33 cellular contexts compared by ENCODE assay signal in genomic region chr2:210863283-210863682, GRCh38.
"Had no signal": no experiment of that assay in that cellular context is flagged by ENCODE, and none has a peak within 500 bp of the region (broad histone marks: within the 10 kb centered on the region; RNA-seq: fewer than 3 reads in every experiment).

No MANE protein-coding gene starts in this region.

- H3K36me3 ChIP-seq: adrenal gland, brain microvascular endothelial cell, breast epithelium had no signal

- H3K4me3 ChIP-seq: adrenal gland, body of pancreas, breast epithelium had no signal

- H3K4me1 ChIP-seq: adrenal gland, body of pancreas, breast epithelium had no signal

- H3K27ac ChIP-seq: adrenal gland, body of pancreas, brain microvascular endothelial cell, breast epithelium, VCaP had no signal

- ATAC-seq: activated CD8-positive, alpha-beta T cell treated with anti-CD3 and anti-CD28 coated beads for 36 hours; activated naive CD4-positive, alpha-beta T cell treated with anti-CD3 and anti-CD28 coated beads, Interleukin-2, amount 50 U/mL, for 72 hours; activated T-cell treated with anti-CD3 and anti-CD28 coated beads, Interleukin-2, amount 50 U/mL, for 4 hours; activated T-cell treated with anti-CD3 and anti-CD28 coated beads, Interleukin-2, amount 50 U/mL, for 72 hours; activated T-helper 17 cell treated with anti-CD3 and anti-CD28 coated beads, Interleukin-2, amount 50 U/mL, for 72 hours; body of pancreas had no signal

- DNase-seq: activated B cell treated with CpG ODN at 0.5 μM for 24 hours; activated CD4-positive, alpha-beta memory T cell treated with anti-CD3 and anti-CD28 coated beads for 36 hours; activated CD4-positive, alpha-beta T cell treated with anti-CD3 and anti-CD28 coated beads for 4 hours; activated CD4-positive, alpha-beta T cell treated with anti-CD3 and anti-CD28 coated beads, Interleukin-2, amount 10 ng/mL, durations not matched to agents 24 days and 14 days; activated CD4-positive, alpha-beta T cell treated with anti-CD3 and anti-CD28 coated beads, Interleukin-2, amount 50 U/mL, for 1 hour; activated CD4-positive, alpha-beta T cell treated with anti-CD3 and anti-CD28 coated beads, Interleukin-2, amount 50 U/mL, for 4 hours; activated CD4-positive, CD25-positive, alpha-beta regulatory T cell treated with anti-CD3 and anti-CD28 coated beads, Interleukin-2, amount 50 U/mL, for 72 hours; activated CD8-positive, alpha-beta memory T cell treated with anti-CD3 and anti-CD28 coated beads, Interleukin-2, amount 50 U/mL, for 4 hours; activated CD8-positive, alpha-beta T cell treated with anti-CD3 and anti-CD28 coated beads for 36 hours; activated effector memory CD4-positive, alpha-beta T cell treated with anti-CD3 and anti-CD28 coated beads, Interleukin-2, amount 50 U/mL, for 16 hours; activated gamma-delta T cell treated with Interleukin-2 at 50 U/mL for 16 hours; activated naive CD4-positive, alpha-beta T cell; activated naive CD4-positive, alpha-beta T cell treated with anti-CD3 and anti-CD28 coated beads for 36 hours; activated naive CD4-positive, alpha-beta T cell treated with anti-CD3 and anti-CD28 coated beads, Interleukin-2, amount 50 U/mL, for 16 hours; activated naive CD8-positive, alpha-beta T cell treated with anti-CD3 and anti-CD28 coated beads for 36 hours; activated T-cell treated with anti-CD3 and anti-CD28 coated beads for 4 hours; activated T-cell treated with anti-CD3 and anti-CD28 coated beads, Interleukin-2, amount 50 U/mL, for 1 hour; activated T-cell treated with anti-CD3 and anti-CD28 coated beads, Interleukin-2, amount 50 U/mL, for 4 hours; activated T-cell treated with anti-CD3 and anti-CD28 coated beads, Interleukin-2, amount 50 U/mL, for 72 hours; adrenal gland; amniotic stem cell; aorta; body of pancreas; brain microvascular endothelial cell; central memory CD4-positive, alpha-beta T cell; T-helper 2 cell; T-helper 9 cell had no signal

- H3K27me3 ChIP-seq: adrenal gland, body of pancreas, brain microvascular endothelial cell, breast epithelium had no signal

- H3K9me3 ChIP-seq: body of pancreas, breast epithelium had no signal

- FAIRE-seq: astrocyte, TTC549 had no signal
